ENCODE assay signal across 22 cellular contexts in the genomic region with DNA sequence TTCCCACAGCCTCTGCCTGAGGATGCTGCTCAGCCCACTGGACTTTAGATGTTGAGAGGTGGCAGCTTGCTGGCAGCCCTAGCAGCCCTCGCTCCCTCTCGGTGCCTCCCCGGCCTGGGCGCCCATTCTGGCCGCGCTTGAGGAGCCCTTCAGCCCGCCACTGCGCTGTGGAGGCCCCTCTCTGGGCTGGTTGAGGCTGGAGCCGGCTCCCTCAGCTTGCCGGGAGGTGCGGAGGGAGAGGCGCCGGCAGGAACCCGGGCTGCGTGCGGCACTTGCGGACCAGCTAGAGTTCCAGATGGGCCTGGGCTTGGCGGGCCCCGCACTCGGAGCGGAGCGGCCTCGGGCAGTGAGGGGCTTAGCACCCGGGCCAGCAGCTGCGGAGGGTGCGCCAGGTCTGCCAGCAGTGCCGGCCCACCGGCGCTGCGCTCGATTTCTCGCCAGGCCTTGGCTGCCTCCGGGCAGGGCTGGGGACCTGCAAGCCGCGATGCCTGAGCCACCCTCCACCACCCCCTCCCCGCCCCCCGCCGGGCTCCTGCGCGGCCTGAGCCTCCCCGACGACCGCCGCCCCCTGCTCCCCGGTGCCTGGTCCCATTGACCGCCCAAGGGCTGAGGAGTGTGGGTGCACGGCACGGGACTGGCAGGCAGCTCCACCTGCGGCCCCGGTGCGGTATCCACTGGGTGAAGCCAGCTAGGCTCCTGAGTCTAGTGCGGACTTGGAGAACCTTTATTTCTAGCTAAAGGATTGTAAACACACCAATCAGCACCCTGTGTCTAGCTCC.
DNase-seq lines count a peak whose midpoint lies in the region; ATAC-seq and TF ChIP-seq lines count a peak whose summit lies in the region.
"Had no signal": no experiment of that assay in that cellular context is flagged by ENCODE, and none has a peak within 500 bp of the region (broad histone marks: within the 10 kb centered on the region; RNA-seq: fewer than 3 reads in every experiment).

No MANE protein-coding gene starts in this region.

- no peaks in the 10 kb centered on the region for H3K36me3 Mint-ChIP-seq in mesothelial cell of epicardium
- H3K36me3 Mint-ChIP-seq: CD14-positive monocyte; CD4-positive, alpha-beta memory T cell; CD4-positive, CD25-positive, alpha-beta regulatory T cell; CD8-positive, alpha-beta memory T cell had no signal

- no peak overlapping the region for H3K4me3 ChIP-seq in esophagus muscularis mucosa
- H3K4me3 ChIP-seq: BLaER1, GM12878 had no signal

- no peak for TF ChIP-seq EP300 in esophagus muscularis mucosa (IDR thresholded peaks at IDR 0.05)

- TF ChIP-seq CTCF in esophagus muscularis mucosa (IDR thresholded peaks at IDR 0.05): no peak
- no peak for TF ChIP-seq CTCF in mesothelial cell of epicardium (IDR thresholded peaks at IDR 0.05; ENCODE audit: unreplicated experiment)

- H3K27me3 Mint-ChIP-seq in stimulated activated naive CD8-positive, alpha-beta T cell treated with anti-CD3 and anti-CD28 coated beads, Interleukin-15, amount 100 ng/mL, for 72 hours: no peaks in the 10 kb centered on the region
- peaks cover 29% of the 10 kb centered on the region for H3K27me3 Mint-ChIP-seq in mesothelial cell of epicardium (ENCODE audit: low read depth)
- H3K27me3 Mint-ChIP-seq: CD4-positive, CD25-positive, alpha-beta regulatory T cell; CD8-positive, alpha-beta memory T cell had no signal

- no peak overlapping the region for H3K27ac ChIP-seq in esophagus muscularis mucosa (replicated peaks in 1 of 4)
- H3K27ac ChIP-seq: BLaER1 had no signal

- H3K27me3 ChIP-seq in esophagus muscularis mucosa: peaks cover 0 to 19% (median 0%) of the 10 kb centered on the region in 4 donors
- H3K27me3 ChIP-seq: BE2C, BLaER1 had no signal

- H3K4me1 ChIP-seq in esophagus muscularis mucosa: no peaks in the 10 kb centered on the region
- H3K4me1 ChIP-seq: BE2C had no signal

- H3K4me1 Mint-ChIP-seq in stimulated activated naive CD8-positive, alpha-beta T cell treated with anti-CD3 and anti-CD28 coated beads, Interleukin-15, amount 100 ng/mL, for 72 hours: no peaks in the 10 kb centered on the region
- no peaks in the 10 kb centered on the region for H3K4me1 Mint-ChIP-seq in mesothelial cell of epicardium
- H3K4me1 Mint-ChIP-seq: CD4-positive, alpha-beta memory T cell; CD4-positive, CD25-positive, alpha-beta regulatory T cell; CD8-positive, alpha-beta memory T cell had no signal

- no peak overlapping the region for H3K27ac Mint-ChIP-seq in stimulated activated naive CD8-positive, alpha-beta T cell treated with anti-CD3 and anti-CD28 coated beads, Interleukin-15, amount 100 ng/mL, for 72 hours
- no peak overlapping the region for H3K27ac Mint-ChIP-seq in mesothelial cell of epicardium
- H3K27ac Mint-ChIP-seq: CD14-positive monocyte; CD4-positive, alpha-beta memory T cell; CD4-positive, CD25-positive, alpha-beta regulatory T cell; CD8-positive, alpha-beta memory T cell had no signal

- peak; percentile 20 for ATAC-seq in stimulated activated naive CD8-positive, alpha-beta T cell treated with anti-CD3 and anti-CD28 coated beads, Interleukin-15, amount 100 ng/mL, for 72 hours
- ATAC-seq in stimulated activated naive CD8-positive, alpha-beta T cell treated with anti-CD3 and anti-CD28 coated beads, Interleukin-15, Interleukin-2, amounts not matched to agents 100 U/mL and 50 U/mL, for 24 hours: no peak
- ATAC-seq in GM18861 (IDR thresholded peaks at IDR 0.05; ENCODE audit: unreplicated experiment): no peak
- ATAC-seq: GM12878 had no signal

- H3K9me3 Mint-ChIP-seq in stimulated activated naive CD8-positive, alpha-beta T cell treated with anti-CD3 and anti-CD28 coated beads, Interleukin-15, amount 100 ng/mL, for 72 hours: no peaks in the 10 kb centered on the region
- no peaks in the 10 kb centered on the region for H3K9me3 Mint-ChIP-seq in mesothelial cell of epicardium

- no peak for DNase-seq in stimulated activated naive CD8-positive, alpha-beta T cell treated with anti-CD3 and anti-CD28 coated beads, Interleukin-15, amount 100 ng/mL, for 72 hours
- no peak for DNase-seq in stimulated activated naive CD8-positive, alpha-beta T cell treated with anti-CD3 and anti-CD28 coated beads, Interleukin-15, Interleukin-2, amounts not matched to agents 100 U/mL and 50 U/mL, for 24 hours
- peak; percentile 89 for DNase-seq in esophagus muscularis mucosa (ENCODE audit: extremely low spot score)
- no peak for DNase-seq in mesothelial cell of epicardium (ENCODE audit: low spot score in 2 of 2, unreplicated experiment in 2 of 2)
- DNase-seq: 8988T; ACHN; BE2C; C1 segment of cervical spinal cord; CD4-positive, alpha-beta memory T cell; CD4-positive, CD25-positive, alpha-beta regulatory T cell; CD8-positive, alpha-beta memory T cell; COR-L47; DMS 273 treated with DMSO at 0.1 percent for 48 hours; DMS53; DMS79; DND-41; EL; GDM1 had no signal

- H3K36me3 ChIP-seq in esophagus muscularis mucosa: no peaks in the 10 kb centered on the region
- H3K36me3 ChIP-seq: BE2C, BLaER1 had no signal

- no peak for TF ChIP-seq POLR2A in esophagus muscularis mucosa (IDR thresholded peaks at IDR 0.05; ENCODE audit: low read depth)

- intact Hi-C loops in esophagus muscularis mucosa (cut with DNase I): no loop called here

- 94% methylated on average over 9 of the region's 52 CpGs for WGBS in esophagus muscularis mucosa

- no peak overlapping the region for H3K4me3 Mint-ChIP-seq in stimulated activated naive CD8-positive, alpha-beta T cell treated with anti-CD3 and anti-CD28 coated beads, Interleukin-15, amount 100 ng/mL, for 72 hours
- no peak overlapping the region for H3K4me3 Mint-ChIP-seq in mesothelial cell of epicardium
- H3K4me3 Mint-ChIP-seq: CD14-positive monocyte; CD4-positive, alpha-beta memory T cell; CD4-positive, CD25-positive, alpha-beta regulatory T cell; CD8-positive, alpha-beta memory T cell had no signal

- H3K9me3 ChIP-seq in esophagus muscularis mucosa: no peaks in the 10 kb centered on the region
- H3K9me3 ChIP-seq: BE2C had no signal
